8 cellular contexts compared by ENCODE assay signal in the genomic region with DNA sequence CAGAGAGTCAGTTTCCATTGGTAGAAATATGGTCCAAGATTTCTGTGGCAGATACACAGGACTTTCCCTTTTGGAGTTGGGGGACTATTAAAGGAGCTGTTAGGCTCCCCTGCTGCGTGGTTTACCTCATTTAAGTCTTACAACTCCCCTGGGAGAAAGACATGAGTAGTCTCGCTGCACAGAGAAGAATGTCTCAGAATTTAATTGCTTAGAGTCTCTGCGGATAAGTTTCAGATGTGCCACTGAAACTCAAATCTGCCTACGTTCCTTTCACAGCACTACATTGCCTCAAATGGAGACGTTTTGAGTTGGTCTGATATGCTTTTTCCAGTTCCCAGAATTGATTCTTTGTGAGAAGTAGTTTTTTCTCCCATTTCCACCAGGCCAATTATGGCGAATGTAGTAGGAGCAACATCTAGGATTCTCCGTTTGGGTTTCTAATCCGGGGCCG. TPM values are rescaled to one million over a fixed set of nuclear protein-coding genes. Genes with fewer than 3 reads are reported as not detected.
DNase-seq lines count a peak whose midpoint lies in the region; ATAC-seq and TF ChIP-seq lines count a peak whose summit lies in the region.

No MANE protein-coding gene starts in this region.

- H3K27ac ChIP-seq in iPS-18a (ENCODE audit: low read length) (no peak overlapping the region), thymus (ENCODE audit: low read depth) (no peak overlapping the region)
- H3K27ac ChIP-seq in effector memory CD4-positive, alpha-beta T cell (ENCODE audit: insufficient read depth, low read length, poor library complexity, severe bottlenecking), result no peak overlapping the region

- H3K4me3 ChIP-seq in iPS-18a (ENCODE audit: low read length) (peak overlapping the region; percentile 66), thymus (ENCODE audit: low read length) (peak overlapping the region; percentile 56)
- no peak overlapping the region for H3K4me3 ChIP-seq in effector memory CD4-positive, alpha-beta T cell (ENCODE audit: insufficient read depth, low read depth, low read length, poor library complexity, severe bottlenecking)

- WGBS in thymus, result 12% methylated on average over 9 of the region's 9 CpGs

- peak overlapping the region; percentile 45 for H3K9ac ChIP-seq in iPS-18a (ENCODE audit: low read length)

- H3K27me3 ChIP-seq in iPS-18a (ENCODE audit: control insufficient read depth, insufficient read depth, low read length), result peaks cover 24% of the 10 kb centered on the region
- H3K27me3 ChIP-seq in thymus (ENCODE audit: control insufficient read depth, insufficient read depth), result peaks cover 35% of the 10 kb centered on the region
- peaks cover 32% of the 10 kb centered on the region for H3K27me3 ChIP-seq in effector memory CD4-positive, alpha-beta T cell (replicated peaks; ENCODE audit: control insufficient read depth, insufficient read depth, low read length, poor library complexity, severe bottlenecking)

- intact Hi-C loops in posterior cingulate gyrus (cut with DNase I), result loop anchor here (10.0 kb wide), 1 partner anchor 232 kb away; the partner anchor contains the start of gene NUS1

- H3K36me3 ChIP-seq in iPS-18a (ENCODE audit: control insufficient read depth, low read depth, low read length) (no peaks in the 10 kb centered on the region), thymus (ENCODE audit: control insufficient read depth, insufficient read depth) (no peaks in the 10 kb centered on the region)
- no peaks in the 10 kb centered on the region for H3K36me3 ChIP-seq in effector memory CD4-positive, alpha-beta T cell (ENCODE audit: control insufficient read depth, insufficient read depth, low read length)

- H3K4me1 ChIP-seq in iPS-18a (ENCODE audit: control insufficient read depth, low read depth, low read length) (peaks cover 10% of the 10 kb centered on the region), thymus (ENCODE audit: control insufficient read depth, insufficient read depth, low read length) (peaks cover 3% of the 10 kb centered on the region)
- H3K4me1 ChIP-seq in effector memory CD4-positive, alpha-beta T cell (ENCODE audit: control insufficient read depth, insufficient read depth, low read length, poor library complexity, severe bottlenecking), result peaks cover 8% of the 10 kb centered on the region

- ATAC-seq in GM18505 (IDR thresholded peaks at IDR 0.05; ENCODE audit: unreplicated experiment), result peak; percentile 18
- peak; percentile 54 for ATAC-seq in GM21619 (IDR thresholded peaks at IDR 0.05; ENCODE audit: unreplicated experiment)

- no peaks in the 10 kb centered on the region for H3K9me3 ChIP-seq in iPS-18a (ENCODE audit: control insufficient read depth, low read depth, low read length)
- H3K9me3 ChIP-seq in thymus (ENCODE audit: control insufficient read depth), result no peaks in the 10 kb centered on the region
- H3K9me3 ChIP-seq in effector memory CD4-positive, alpha-beta T cell (ENCODE audit: control insufficient read depth, low read length), result no peaks in the 10 kb centered on the region

- DNase-seq in NCI-H1105 treated with DMSO at 0.1 percent for 48 hours (lab: John Stamatoyannopoulos, UW) (peak; percentile 65), NCI-H2107 (lab: John Stamatoyannopoulos, UW) (no peak), posterior cingulate gyrus (no peak)
- DNase-seq in effector memory CD4-positive, alpha-beta T cell, result no peak

- no peak for TF ChIP-seq POLR2A in GM18505 (IDR thresholded peaks at IDR 0.05; ENCODE audit: borderline replicate concordance, extremely low read depth, insufficient read depth, insufficient read length)

RNA-seq across cellular contexts. Expression of gene SLC35F1, which starts 0.6 kb away (rescaled TPM):
- polyA plus RNA-seq in thymus, result 0.14 TPM
